27 cellular contexts compared by ENCODE assay signal in genomic region chr5:81757404-81757803, GRCh38.
"Had no signal": no experiment of that assay in that cellular context is flagged by ENCODE, and none has a peak within 500 bp of the region (broad histone marks: within the 10 kb centered on the region; RNA-seq: fewer than 3 reads in every experiment).

No MANE protein-coding gene starts in this region.

- ATAC-seq: activated CD8-positive, alpha-beta T cell treated with anti-CD3 and anti-CD28 coated beads for 36 hours; activated T-cell treated with anti-CD3 and anti-CD28 coated beads, Interleukin-2, amount 50 U/mL, for 4 hours; activated T-helper 17 cell treated with anti-CD3 and anti-CD28 coated beads, Interleukin-2, amount 50 U/mL, for 72 hours; right lobe of liver; stimulated activated naive CD8-positive, alpha-beta T cell treated with anti-CD3 and anti-CD28 coated beads, Interleukin-15, Interleukin-2, amounts not matched to agents 100 U/mL and 50 U/mL, for 24 hours had no signal

- H3K4me1 ChIP-seq: colonic mucosa, right lobe of liver had no signal

- H3K4me1 Mint-ChIP-seq: activated T-helper 17 cell treated with anti-CD3 and anti-CD28 coated beads, Interleukin-2, amount 50 U/mL, for 72 hours had no signal

- DNase-seq: activated B cell treated with CpG ODN at 0.5 μM for 24 hours; activated CD4-positive, alpha-beta T cell treated with anti-CD3 and anti-CD28 coated beads, Interleukin-2, amount 50 U/mL, for 1 hour; activated CD8-positive, alpha-beta T cell treated with anti-CD3 and anti-CD28 coated beads for 36 hours; activated gamma-delta T cell treated with Interleukin-2 at 50 U/mL for 16 hours; activated naive CD4-positive, alpha-beta T cell treated with anti-CD3 and anti-CD28 coated beads, Interleukin-2, amount 50 U/mL, for 16 hours; activated T-cell treated with anti-CD3 and anti-CD28 coated beads, Interleukin-2, amount 50 U/mL, for 4 hours; amygdala; cerebellar nuclear complex; colonic mucosa; dorsolateral prefrontal cortex; effector memory CD4-positive, alpha-beta T cell; foreskin melanocyte; left ventricle myocardium inferior; nephron progenitor cell; ovary; right lobe of liver; stimulated activated CD4-positive, alpha-beta T cell treated with anti-CD3 and anti-CD28 coated beads, Interleukin-12 subunit alpha, Interleukin-12 subunit beta, amount 100 ng/mL, for 4 hours; stimulated activated CD4-positive, alpha-beta T cell treated with anti-CD3 and anti-CD28 coated beads, Interleukin-4, amount 100 ng/mL, for 1 hour; stimulated activated naive CD8-positive, alpha-beta T cell treated with anti-CD3 and anti-CD28 coated beads, Interleukin-15, Interleukin-2, amounts not matched to agents 100 U/mL and 50 U/mL, for 24 hours; T-helper 2 cell; upper lobe of left lung had no signal

- H3K27me3 Mint-ChIP-seq: activated T-helper 17 cell treated with anti-CD3 and anti-CD28 coated beads, Interleukin-2, amount 50 U/mL, for 72 hours; progenitor cell of endocrine pancreas had no signal

- H3K4me3 Mint-ChIP-seq: activated B cell treated with CpG ODN at 0.5 μM for 24 hours; activated CD8-positive, alpha-beta T cell treated with anti-CD3 and anti-CD28 coated beads for 36 hours; activated T-cell treated with anti-CD3 and anti-CD28 coated beads, Interleukin-2, amount 50 U/mL, for 4 hours; activated T-helper 17 cell treated with anti-CD3 and anti-CD28 coated beads, Interleukin-2, amount 50 U/mL, for 72 hours; nephron progenitor cell had no signal

- H3K9me3 Mint-ChIP-seq: activated B cell treated with CpG ODN at 0.5 μM for 24 hours; activated CD8-positive, alpha-beta T cell treated with anti-CD3 and anti-CD28 coated beads for 36 hours; activated T-cell treated with anti-CD3 and anti-CD28 coated beads, Interleukin-2, amount 50 U/mL, for 4 hours; activated T-helper 17 cell treated with anti-CD3 and anti-CD28 coated beads, Interleukin-2, amount 50 U/mL, for 72 hours; nephron progenitor cell had no signal

- H3K27me3 ChIP-seq: colonic mucosa, dorsolateral prefrontal cortex, esophagus muscularis mucosa, ovary, right lobe of liver, upper lobe of left lung had no signal

- H3K36me3 ChIP-seq: colonic mucosa, esophagus muscularis mucosa, left ventricle myocardium inferior, ovary, right lobe of liver, thoracic aorta, upper lobe of left lung had no signal

- H3K4me3 ChIP-seq: colonic mucosa, dorsolateral prefrontal cortex, esophagus muscularis mucosa, left ventricle myocardium inferior, lung, ovary, right lobe of liver, skin epidermis, thoracic aorta, upper lobe of left lung had no signal

- H3K27ac Mint-ChIP-seq: activated B cell treated with CpG ODN at 0.5 μM for 24 hours; activated CD8-positive, alpha-beta T cell treated with anti-CD3 and anti-CD28 coated beads for 36 hours; activated T-helper 17 cell treated with anti-CD3 and anti-CD28 coated beads, Interleukin-2, amount 50 U/mL, for 72 hours; nephron progenitor cell; progenitor cell of endocrine pancreas had no signal

- H3K27ac ChIP-seq: colonic mucosa, dorsolateral prefrontal cortex, ovary, right lobe of liver, upper lobe of left lung had no signal

- H3K9me3 ChIP-seq: colonic mucosa, esophagus muscularis mucosa, left ventricle myocardium inferior, ovary, right lobe of liver, thoracic aorta, upper lobe of left lung had no signal
